In the genomic region with DNA sequence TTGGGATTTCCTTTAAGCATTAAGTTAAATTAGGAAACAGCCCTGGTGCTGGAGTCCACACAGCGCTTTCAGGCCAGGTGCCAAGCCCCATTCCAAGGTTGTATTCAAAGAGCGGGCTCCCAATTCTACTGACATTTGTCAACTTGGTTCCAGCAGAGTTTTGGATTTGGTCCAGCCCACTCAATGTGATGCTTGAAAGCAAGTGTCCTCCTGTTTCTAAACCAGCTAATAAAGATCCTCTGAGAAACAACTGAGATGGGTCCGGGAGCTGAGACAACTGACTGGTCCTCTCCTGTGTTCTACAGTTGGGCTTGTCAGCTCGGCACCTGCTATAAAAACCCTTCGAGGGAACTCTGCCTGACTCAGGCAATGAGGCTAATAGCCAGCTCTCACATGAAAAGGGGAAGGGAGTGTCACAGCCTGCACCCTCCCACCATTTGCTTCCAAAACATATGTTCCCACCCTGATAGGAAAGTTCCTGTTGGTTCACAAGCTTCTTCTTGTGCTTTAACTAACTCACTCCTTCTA, we compare ENCODE assay signal across 8 cellular contexts. TPM values are rescaled to one million over a fixed set of nuclear protein-coding genes. Genes with fewer than 3 reads are reported as not detected.
DNase-seq lines count a peak whose midpoint lies in the region; ATAC-seq, FAIRE-seq and TF ChIP-seq lines count a peak whose summit lies in the region.

No MANE protein-coding gene starts in this region.

- H3K36me3 Mint-ChIP-seq in naive thymus-derived CD8-positive, alpha-beta T cell = peaks cover 0 to 4% (median 3%) of the 10 kb centered on the region in 3 donors

- TF ChIP-seq CTCF in A549 (IDR thresholded peaks at IDR 0.05) = no peak
- no peak for TF ChIP-seq CTCF in HL-60 (IDR thresholded peaks at IDR 0.05; ENCODE audit: insufficient read depth, low read length)
- no peak for TF ChIP-seq CTCF in heart right ventricle (IDR thresholded peaks at IDR 0.05)

- intact Hi-C loops in heart right ventricle (cut with DNase I) = loop anchor here in 1 of 10 donors (10.0 kb wide), 1 partner anchor 54 kb away; no protein-coding TSS in a partner anchor

- peaks cover 5 to 69% (median 36%) of the 10 kb centered on the region in 4 donors for H3K4me1 Mint-ChIP-seq in naive thymus-derived CD8-positive, alpha-beta T cell

- DNase-seq in A549 (ENCODE audit: low read depth in 1 of 2, low spot score in 1 of 2) (no peak), HL-60 (ENCODE audit: low read depth in 1 of 2, low spot score in 1 of 2) (peak; percentile 47 to 78), SKM-1 (lab: John Stamatoyannopoulos, UW; ENCODE audit: unreplicated experiment) (peak; percentile 44), heart right ventricle (peak; percentile 44 to 48), NCI-H1436 treated with DMSO at 0.1 percent for 48 hours (lab: John Stamatoyannopoulos, UW) (no peak), DMS53 treated with DMSO at 0.1 percent for 48 hours (lab: John Stamatoyannopoulos, UW; ENCODE audit: unreplicated experiment) (no peak)
- DNase-seq in naive thymus-derived CD8-positive, alpha-beta T cell = no peak

- H3K9me3 Mint-ChIP-seq in naive thymus-derived CD8-positive, alpha-beta T cell = no peaks in the 10 kb centered on the region

- H3K4me3 Mint-ChIP-seq in naive thymus-derived CD8-positive, alpha-beta T cell = no peak overlapping the region

- TF ChIP-seq EP300 in A549 (IDR thresholded peaks at IDR 0.05) = no peak

- H3K4me1 ChIP-seq in A549 = peaks cover 57% of the 10 kb centered on the region
- peaks cover 5 to 68% (median 27%) of the 10 kb centered on the region in 9 donors for H3K4me1 ChIP-seq in heart right ventricle

- H3K27ac ChIP-seq in A549 = no peak overlapping the region
- H3K27ac ChIP-seq in HL-60 (replicated peaks) = peak overlapping the region; percentile 50
- peak overlapping the region in 7 of 10 donors; percentile 2 to 61 (median 28) for H3K27ac ChIP-seq in heart right ventricle

- no peak for TF ChIP-seq RAD21 in A549 (conservative IDR thresholded peaks at IDR 0.05 in 1 of 2, IDR thresholded peaks at IDR 0.05 in 1 of 2)

- no peak overlapping the region for H3K4me3 ChIP-seq in A549
- no peak overlapping the region for H3K4me3 ChIP-seq in HL-60 (replicated peaks; ENCODE audit: insufficient read depth, low read length)
- H3K4me3 ChIP-seq in heart right ventricle = no peak overlapping the region

- H3K27ac Mint-ChIP-seq in naive thymus-derived CD8-positive, alpha-beta T cell = peak overlapping the region in 1 of 10 donors; percentile 10

- H3K9me3 ChIP-seq in A549 (no peaks in the 10 kb centered on the region), heart right ventricle (no peaks in the 10 kb centered on the region)

- no peaks in the 10 kb centered on the region for H3K27me3 Mint-ChIP-seq in naive thymus-derived CD8-positive, alpha-beta T cell

- H3K27me3 ChIP-seq in HL-60 (ENCODE audit: insufficient read depth, poor library complexity, severe bottlenecking) = no peaks in the 10 kb centered on the region
- no peaks in the 10 kb centered on the region for H3K27me3 ChIP-seq in heart right ventricle

- FAIRE-seq in A549 (lab: Jason Lieb, UNC) = no peak

- WGBS in A549 (ENCODE audit: missing lambda C conversion rate) = 85% methylated on average over 5 of the region's 5 CpGs
- WGBS in heart right ventricle, 2 donors = 5 to 6% methylated on average over 5 of the region's 5 CpGs

- POLR2A ChIA-PET in A549 (lab: Yijun Ruan, JAX) = interaction anchor here (1.4 to 1.7 kb wide), 2 partner anchors 11 to 28 kb away, joined by 3 to 6 read pairs; no protein-coding TSS in a partner anchor
- POLR2A ChIA-PET in naive thymus-derived CD8-positive, alpha-beta T cell (lab: Charles Lee) = interaction anchor here (0.6 kb wide), 1 partner anchor 11 kb away, joined by 3 read pairs; a partner anchor contains a TSS

- H3K4me2 ChIP-seq in A549 = 0 out of 3 replicates have a peak overlapping the region, but pooled peaks have one; percentile 4

- ATAC-seq in A549 = no peak
- ATAC-seq in heart right ventricle = peak; percentile 44 to 86 (median 72)
- ATAC-seq in naive thymus-derived CD8-positive, alpha-beta T cell = no peak
- no peak for ATAC-seq in HG03354 (IDR thresholded peaks at IDR 0.05; ENCODE audit: poor library complexity, severe bottlenecking, unreplicated experiment)

- CTCF ChIA-PET in A549 (lab: Yijun Ruan, JAX) = interaction anchor here (0.7 to 29.0 kb wide), 9 partner anchors 13 to 208 kb away, joined by 3 to 863 read pairs (median 3); a partner anchor contains a TSS

- peaks cover 0 to 8% (median 0%) of the 10 kb centered on the region in 9 donors for H3K36me3 ChIP-seq in heart right ventricle

- no peak for TF ChIP-seq POLR2A in A549 (IDR thresholded peaks at IDR 0.05; ENCODE audit: low read length)

TF ChIP-seq in A549, 52 proteins besides CTCF, POLR2A, EP300 and RAD21 (continues in another document):
- no peak for TF ChIP-seq MYC (IDR thresholded peaks at IDR 0.05; ENCODE audit: borderline replicate concordance, low read length)
- TF ChIP-seq NR3C1 (IDR thresholded peaks at IDR 0.05) = no peak
- TF ChIP-seq, protein P1, sequence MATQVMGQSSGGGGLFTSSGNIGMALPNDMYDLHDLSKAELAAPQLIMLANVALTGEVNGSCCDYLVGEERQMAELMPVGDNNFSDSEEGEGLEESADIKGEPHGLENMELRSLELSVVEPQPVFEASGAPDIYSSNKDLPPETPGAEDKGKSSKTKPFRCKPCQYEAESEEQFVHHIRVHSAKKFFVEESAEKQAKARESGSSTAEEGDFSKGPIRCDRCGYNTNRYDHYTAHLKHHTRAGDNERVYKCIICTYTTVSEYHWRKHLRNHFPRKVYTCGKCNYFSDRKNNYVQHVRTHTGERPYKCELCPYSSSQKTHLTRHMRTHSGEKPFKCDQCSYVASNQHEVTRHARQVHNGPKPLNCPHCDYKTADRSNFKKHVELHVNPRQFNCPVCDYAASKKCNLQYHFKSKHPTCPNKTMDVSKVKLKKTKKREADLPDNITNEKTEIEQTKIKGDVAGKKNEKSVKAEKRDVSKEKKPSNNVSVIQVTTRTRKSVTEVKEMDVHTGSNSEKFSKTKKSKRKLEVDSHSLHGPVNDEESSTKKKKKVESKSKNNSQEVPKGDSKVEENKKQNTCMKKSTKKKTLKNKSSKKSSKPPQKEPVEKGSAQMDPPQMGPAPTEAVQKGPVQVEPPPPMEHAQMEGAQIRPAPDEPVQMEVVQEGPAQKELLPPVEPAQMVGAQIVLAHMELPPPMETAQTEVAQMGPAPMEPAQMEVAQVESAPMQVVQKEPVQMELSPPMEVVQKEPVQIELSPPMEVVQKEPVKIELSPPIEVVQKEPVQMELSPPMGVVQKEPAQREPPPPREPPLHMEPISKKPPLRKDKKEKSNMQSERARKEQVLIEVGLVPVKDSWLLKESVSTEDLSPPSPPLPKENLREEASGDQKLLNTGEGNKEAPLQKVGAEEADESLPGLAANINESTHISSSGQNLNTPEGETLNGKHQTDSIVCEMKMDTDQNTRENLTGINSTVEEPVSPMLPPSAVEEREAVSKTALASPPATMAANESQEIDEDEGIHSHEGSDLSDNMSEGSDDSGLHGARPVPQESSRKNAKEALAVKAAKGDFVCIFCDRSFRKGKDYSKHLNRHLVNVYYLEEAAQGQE (IDR thresholded peaks at IDR 0.05) = no peak
- TF ChIP-seq GATA3 (IDR thresholded peaks at IDR 0.05; ENCODE audit: borderline replicate concordance) = no peak
- TF ChIP-seq, protein P2, sequence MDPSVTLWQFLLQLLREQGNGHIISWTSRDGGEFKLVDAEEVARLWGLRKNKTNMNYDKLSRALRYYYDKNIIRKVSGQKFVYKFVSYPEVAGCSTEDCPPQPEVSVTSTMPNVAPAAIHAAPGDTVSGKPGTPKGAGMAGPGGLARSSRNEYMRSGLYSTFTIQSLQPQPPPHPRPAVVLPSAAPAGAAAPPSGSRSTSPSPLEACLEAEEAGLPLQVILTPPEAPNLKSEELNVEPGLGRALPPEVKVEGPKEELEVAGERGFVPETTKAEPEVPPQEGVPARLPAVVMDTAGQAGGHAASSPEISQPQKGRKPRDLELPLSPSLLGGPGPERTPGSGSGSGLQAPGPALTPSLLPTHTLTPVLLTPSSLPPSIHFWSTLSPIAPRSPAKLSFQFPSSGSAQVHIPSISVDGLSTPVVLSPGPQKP (IDR thresholded peaks at IDR 0.05; ENCODE audit: low read depth, low read length) = no peak
- no peak for TF ChIP-seq EHMT2 (IDR thresholded peaks at IDR 0.05; ENCODE audit: low read depth)
- no peak for TF ChIP-seq SMC3 (IDR thresholded peaks at IDR 0.05)
- TF ChIP-seq ZSCAN20 (CRISPR knock-in tag; IDR thresholded peaks at IDR 0.05) = no peak
- no peak for TF ChIP-seq RFX5 (IDR thresholded peaks at IDR 0.05)
- no peak for TF ChIP-seq MAFK (IDR thresholded peaks at IDR 0.05; ENCODE audit: partially characterized antibody)
- no peak for TF ChIP-seq SREBF2 (IDR thresholded peaks at IDR 0.05)
- TF ChIP-seq, protein P3, sequence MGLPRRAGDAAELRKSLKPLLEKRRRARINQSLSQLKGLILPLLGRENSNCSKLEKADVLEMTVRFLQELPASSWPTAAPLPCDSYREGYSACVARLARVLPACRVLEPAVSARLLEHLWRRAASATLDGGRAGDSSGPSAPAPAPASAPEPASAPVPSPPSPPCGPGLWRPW (IDR thresholded peaks at IDR 0.05) = no peak
- TF ChIP-seq HOXB5 (CRISPR knock-in tag; IDR thresholded peaks at IDR 0.05) = no peak
- TF ChIP-seq, protein P4, sequence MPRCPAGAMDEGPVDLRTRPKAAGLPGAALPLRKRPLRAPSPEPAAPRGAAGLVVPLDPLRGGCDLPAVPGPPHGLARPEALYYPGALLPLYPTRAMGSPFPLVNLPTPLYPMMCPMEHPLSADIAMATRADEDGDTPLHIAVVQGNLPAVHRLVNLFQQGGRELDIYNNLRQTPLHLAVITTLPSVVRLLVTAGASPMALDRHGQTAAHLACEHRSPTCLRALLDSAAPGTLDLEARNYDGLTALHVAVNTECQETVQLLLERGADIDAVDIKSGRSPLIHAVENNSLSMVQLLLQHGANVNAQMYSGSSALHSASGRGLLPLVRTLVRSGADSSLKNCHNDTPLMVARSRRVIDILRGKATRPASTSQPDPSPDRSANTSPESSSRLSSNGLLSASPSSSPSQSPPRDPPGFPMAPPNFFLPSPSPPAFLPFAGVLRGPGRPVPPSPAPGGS (IDR thresholded peaks at IDR 0.05) = no peak
- TF ChIP-seq JUNB (IDR thresholded peaks at IDR 0.05) = no peak
- no peak for TF ChIP-seq CBX8 (IDR thresholded peaks at IDR 0.05)
- TF ChIP-seq FOXS1 (CRISPR knock-in tag; IDR thresholded peaks at IDR 0.05) = no peak
- TF ChIP-seq HOXA7 (CRISPR knock-in tag; IDR thresholded peaks at IDR 0.05) = no peak

RNA-seq across cellular contexts. Expression of a gene that starts 11.4 kb away (rescaled TPM):
- polyA plus RNA-seq in A549 (2011; rRNA removed) = 19.8 and 23.3 TPM in 2 replicates
- 4.5 and 4.6 TPM in 2 replicates for polyA plus RNA-seq in A549 (2012; cell fraction: cytosol; rRNA removed)
- 7.3 and 8.1 TPM in 2 replicates for polyA plus RNA-seq in A549 (2012; cell fraction: nucleus; rRNA removed)
- polyA plus RNA-seq in A549 (2017; fragmentation: RNase III; extraction: RNeasy Plus Mini Kit Qiagen cat#74134 plus additional on column Dnase treatment) = 3.5 to 4.1 TPM (median 3.7 TPM) in 3 replicates
- 39.3 and 44.8 TPM in 2 replicates for polyA minus RNA-seq in A549 (2011; rRNA and poly(A)+ RNA removed)
- total RNA-seq in heart right ventricle = 10 to 100 TPM in 3 of 10 donors, 1 to 10 TPM in 7; 5.0 to 16.6 (median 7.6) TPM
- polyA plus RNA-seq in heart right ventricle = 1 to 10 TPM; 2.2 to 2.9 TPM
- 10 to 100 TPM; 23.6 to 24.0 TPM for total RNA-seq in naive thymus-derived CD8-positive, alpha-beta T cell
- 10 to 100 TPM in 2 of 3 donors, 1 to 10 TPM in 1; 9.3 to 21.2 (median 11.5) TPM for polyA plus RNA-seq in naive thymus-derived CD8-positive, alpha-beta T cell

Comparison
In these comparisons a context has a peak if more than half of its experiments do, and no peak if none do; other contexts are left out.
1. ATAC-seq: peak in heart right ventricle (8 of 8); none in A549 (0 of 2), naive thymus-derived CD8-positive, alpha-beta T cell (0 of 2) and HG03354 (single experiment).
2. DNase-seq: peak in HL-60 (2 of 2), SKM-1 (single experiment) and heart right ventricle (2 of 2); none in A549 (0 of 2), naive thymus-derived CD8-positive, alpha-beta T cell (0 of 10), NCI-H1436 treated with DMSO at 0.1 percent for 48 hours (single experiment) and DMS53 treated with DMSO at 0.1 percent for 48 hours (single experiment).
3. H3K27ac ChIP-seq: peak in HL-60 (single experiment) and heart right ventricle (7 of 10); none in A549 (0 of 2).